8 cellular contexts compared by ENCODE assay signal in the genomic region with DNA sequence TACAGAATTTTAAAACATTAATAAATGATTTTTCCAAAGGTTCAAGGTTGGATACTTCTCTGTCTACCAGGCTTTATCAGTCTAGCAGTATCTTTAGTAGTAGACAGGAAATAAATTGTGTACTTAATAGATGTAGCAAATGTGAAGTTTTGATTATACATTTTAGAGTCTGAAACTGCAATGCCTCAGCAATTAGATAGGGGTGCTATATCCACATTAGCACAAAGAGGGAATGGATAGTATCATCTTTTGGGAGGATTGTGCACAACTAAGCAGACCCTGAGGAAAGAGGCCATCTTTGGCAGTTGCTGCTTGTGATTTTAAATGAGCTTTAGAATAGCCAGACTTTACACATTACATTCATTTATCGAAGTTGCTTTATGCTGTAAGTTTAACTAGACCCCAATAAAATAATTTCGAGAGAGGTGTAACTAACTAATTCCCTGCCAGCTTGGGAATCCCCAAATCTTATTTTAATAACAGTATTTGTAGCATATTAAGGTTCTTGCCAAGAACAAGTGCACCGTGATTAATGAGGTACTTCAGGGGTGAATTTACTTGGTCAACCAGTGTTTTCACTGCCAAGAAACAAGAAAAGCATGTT. TPM values are rescaled to one million over a fixed set of nuclear protein-coding genes. Genes with fewer than 3 reads are reported as not detected.
DNase-seq lines count a peak whose midpoint lies in the region; ATAC-seq and TF ChIP-seq lines count a peak whose summit lies in the region.

No MANE protein-coding gene starts in this region.

- H3K36me3 ChIP-seq in MM.1S (replicated peaks; ENCODE audit: insufficient read depth, low read length), result no peaks in the 10 kb centered on the region
- H3K36me3 ChIP-seq in left lung, result no peaks in the 10 kb centered on the region

- ATAC-seq in left lung, result no peak
- no peak for ATAC-seq in HG03159 (IDR thresholded peaks at IDR 0.05; ENCODE audit: unreplicated experiment)

- peak; percentile 36 for DNase-seq in DMS153 treated with DMSO at 0.1 percent for 48 hours (lab: John Stamatoyannopoulos, UW; ENCODE audit: unreplicated experiment)
- no peak for DNase-seq in DMS153 (lab: John Stamatoyannopoulos, UW)
- peak; percentile 41 for DNase-seq in MM.1S
- no peak for DNase-seq in activated naive CD8-positive, alpha-beta T cell treated with anti-CD3 and anti-CD28 coated beads for 36 hours
- DNase-seq in left lung, result no peak
- no peak for DNase-seq in head of caudate nucleus
- no peak for DNase-seq in activated CD4-positive, CD25-positive, alpha-beta regulatory T cell treated with anti-CD3 and anti-CD28 coated beads, Interleukin-2, amount 50 U/mL, for 72 hours

- intact Hi-C loops in left lung (cut with DNase I) (loop anchor here in 1 of 2 donors (10.0 kb wide), 1 partner anchor 500 kb away; no protein-coding TSS in a partner anchor), head of caudate nucleus (cut with DNase I) (no loop called here)

- no peaks in the 10 kb centered on the region for H3K9me2 ChIP-seq in MM.1S (replicated peaks; ENCODE audit: insufficient read depth, low read length)

- no peak overlapping the region for H3K4me3 ChIP-seq in MM.1S (ENCODE audit: low read length)
- H3K4me3 ChIP-seq in left lung, result no peak overlapping the region

- no peaks in the 10 kb centered on the region for H3K9me3 Mint-ChIP-seq in activated naive CD8-positive, alpha-beta T cell treated with anti-CD3 and anti-CD28 coated beads for 36 hours

- TF ChIP-seq CTCF in MM.1S (IDR thresholded peaks at IDR 0.05; ENCODE audit: low read length) (peak; percentile 74), left lung (IDR thresholded peaks at IDR 0.05) (peak; percentile 27 to 45)

- H3K4me1 Mint-ChIP-seq in activated naive CD8-positive, alpha-beta T cell treated with anti-CD3 and anti-CD28 coated beads for 36 hours, result peaks cover 53% of the 10 kb centered on the region

- no peak overlapping the region for H3K9ac ChIP-seq in MM.1S (ENCODE audit: low read length)

- no peaks in the 10 kb centered on the region for H4K20me1 ChIP-seq in MM.1S (ENCODE audit: insufficient read depth, low read length)

- no peak overlapping the region for H3K27ac Mint-ChIP-seq in activated naive CD8-positive, alpha-beta T cell treated with anti-CD3 and anti-CD28 coated beads for 36 hours

- H3K9me3 ChIP-seq in MM.1S (replicated peaks; ENCODE audit: insufficient read depth, low read length) (no peaks in the 10 kb centered on the region), left lung (no peaks in the 10 kb centered on the region)

- peaks cover 15% of the 10 kb centered on the region for H3K4me1 ChIP-seq in MM.1S (ENCODE audit: low read length)
- peaks cover 16 to 35% of the 10 kb centered on the region in 2 donors for H3K4me1 ChIP-seq in left lung

- H3F3A ChIP-seq in MM.1S (ENCODE audit: insufficient read depth, low read length), result peaks cover 20% of the 10 kb centered on the region

- peak overlapping the region; percentile 15 for H3K4me3 Mint-ChIP-seq in activated naive CD8-positive, alpha-beta T cell treated with anti-CD3 and anti-CD28 coated beads for 36 hours

- no peaks in the 10 kb centered on the region for H3K27me3 ChIP-seq in MM.1S (replicated peaks; ENCODE audit: insufficient read depth, low read length)
- H3K27me3 ChIP-seq in left lung, result peaks cover 19 to 34% of the 10 kb centered on the region in 2 donors

- H3K36me3 Mint-ChIP-seq in activated naive CD8-positive, alpha-beta T cell treated with anti-CD3 and anti-CD28 coated beads for 36 hours, result peaks cover 34% of the 10 kb centered on the region

- H2AFZ ChIP-seq in MM.1S (ENCODE audit: low read length), result no peak overlapping the region

- H3K27ac ChIP-seq in MM.1S (ENCODE audit: low read length), result no peak overlapping the region
- H3K27ac ChIP-seq in left lung, result no peak overlapping the region

- H3K4me2 ChIP-seq in MM.1S (ENCODE audit: low read depth, low read length), result peak overlapping the region; percentile 86; the same call in 1 of the 2 replicates

- H3K79me2 ChIP-seq in MM.1S (ENCODE audit: low read length), result peaks cover 71% of the 10 kb centered on the region

- H3K27me3 Mint-ChIP-seq in activated naive CD8-positive, alpha-beta T cell treated with anti-CD3 and anti-CD28 coated beads for 36 hours, result no peaks in the 10 kb centered on the region

RNA-seq across cellular contexts. Expression of gene KCNQ5, which starts 2.8 kb away (rescaled TPM):
- total RNA-seq in activated naive CD8-positive, alpha-beta T cell treated with anti-CD3 and anti-CD28 coated beads for 36 hours, result 10 to 100 TPM; 15.8 TPM
- 1 to 10 TPM; 1.7 to 2.3 TPM for total RNA-seq in left lung

Comparison
In these comparisons a context has a peak if more than half of its experiments do, and no peak if none do; other contexts are left out.
1. DNase-seq: peak in DMS153 treated with DMSO at 0.1 percent for 48 hours (single experiment) and MM.1S (single experiment); none in DMS153 (single experiment), activated naive CD8-positive, alpha-beta T cell treated with anti-CD3 and anti-CD28 coated beads for 36 hours (single experiment), left lung (0 of 2), head of caudate nucleus (0 of 42) and activated CD4-positive, CD25-positive, alpha-beta regulatory T cell treated with anti-CD3 and anti-CD28 coated beads, Interleukin-2, amount 50 U/mL, for 72 hours (single experiment).
2. RNA of gene KCNQ5, which starts 2.8 kb away (total RNA-seq): 15.8 TPM in activated naive CD8-positive, alpha-beta T cell treated with anti-CD3 and anti-CD28 coated beads for 36 hours; 1.7 to 2.3 TPM in left lung; every median in the first group is over 4 times any median in the second.